ENCODE assay signal across 1 cellular context in the genomic region with DNA sequence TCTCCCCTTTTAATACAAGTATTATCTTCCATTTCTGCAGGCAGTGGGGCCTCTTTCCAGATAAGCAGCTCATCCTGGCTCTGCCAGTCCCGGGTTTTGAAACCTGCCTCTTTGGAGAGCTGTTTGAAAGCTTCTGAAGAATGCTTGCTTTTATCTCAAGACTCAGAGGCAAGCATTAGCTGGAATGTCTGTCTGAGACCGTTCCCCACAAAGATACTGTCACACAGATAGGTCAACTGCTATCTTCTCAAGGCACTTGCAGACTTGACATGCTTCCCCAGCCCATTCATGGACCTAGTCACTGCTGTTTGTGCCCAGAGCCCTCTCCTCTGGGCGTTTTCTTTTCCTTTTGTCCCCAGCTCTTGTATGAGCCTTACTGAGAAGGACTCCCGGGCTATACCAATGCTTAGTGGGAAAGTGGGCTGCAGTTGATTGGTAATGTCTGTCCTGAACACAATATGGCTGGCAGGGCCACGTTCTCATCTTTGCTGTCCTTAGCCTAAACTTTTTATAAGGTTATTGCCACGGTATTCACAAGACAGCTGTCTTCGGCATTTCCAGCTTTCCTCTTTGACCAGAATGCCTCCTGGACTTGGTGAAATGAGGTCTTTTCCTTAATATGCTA.
A peak's percentile ranks its signal among the peaks of the same experiment; 100 is the strongest.
TF ChIP-seq lines count a peak whose summit lies in the region.

No MANE protein-coding gene starts in this region.

TF ChIP-seq in K562, 482 proteins besides CTCF, POLR2A, EP300 and RAD21 (continued from another document and continues in another):
- TF ChIP-seq, protein P1, sequence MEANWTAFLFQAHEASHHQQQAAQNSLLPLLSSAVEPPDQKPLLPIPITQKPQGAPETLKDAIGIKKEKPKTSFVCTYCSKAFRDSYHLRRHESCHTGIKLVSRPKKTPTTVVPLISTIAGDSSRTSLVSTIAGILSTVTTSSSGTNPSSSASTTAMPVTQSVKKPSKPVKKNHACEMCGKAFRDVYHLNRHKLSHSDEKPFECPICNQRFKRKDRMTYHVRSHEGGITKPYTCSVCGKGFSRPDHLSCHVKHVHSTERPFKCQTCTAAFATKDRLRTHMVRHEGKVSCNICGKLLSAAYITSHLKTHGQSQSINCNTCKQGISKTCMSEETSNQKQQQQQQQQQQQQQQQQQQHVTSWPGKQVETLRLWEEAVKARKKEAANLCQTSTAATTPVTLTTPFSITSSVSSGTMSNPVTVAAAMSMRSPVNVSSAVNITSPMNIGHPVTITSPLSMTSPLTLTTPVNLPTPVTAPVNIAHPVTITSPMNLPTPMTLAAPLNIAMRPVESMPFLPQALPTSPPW (CRISPR knock-in tag; IDR thresholded peaks at IDR 0.05) = peak; percentile 59
- TF ChIP-seq, protein P2, sequence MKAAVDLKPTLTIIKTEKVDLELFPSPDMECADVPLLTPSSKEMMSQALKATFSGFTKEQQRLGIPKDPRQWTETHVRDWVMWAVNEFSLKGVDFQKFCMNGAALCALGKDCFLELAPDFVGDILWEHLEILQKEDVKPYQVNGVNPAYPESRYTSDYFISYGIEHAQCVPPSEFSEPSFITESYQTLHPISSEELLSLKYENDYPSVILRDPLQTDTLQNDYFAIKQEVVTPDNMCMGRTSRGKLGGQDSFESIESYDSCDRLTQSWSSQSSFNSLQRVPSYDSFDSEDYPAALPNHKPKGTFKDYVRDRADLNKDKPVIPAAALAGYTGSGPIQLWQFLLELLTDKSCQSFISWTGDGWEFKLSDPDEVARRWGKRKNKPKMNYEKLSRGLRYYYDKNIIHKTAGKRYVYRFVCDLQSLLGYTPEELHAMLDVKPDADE (conservative IDR thresholded peaks at IDR 0.05; ENCODE audit: control insufficient read depth, low read depth, low read length) = no peak
- TF ChIP-seq SMAD4 (CRISPR knock-in tag; conservative IDR thresholded peaks at IDR 0.05) (peak; percentile 95), ZNF23 (CRISPR knock-in tag; IDR thresholded peaks at IDR 0.05) (peak; percentile 91), ZKSCAN1 (IDR thresholded peaks at IDR 0.05; ENCODE audit: low read depth, low read length) (0 out of 2 replicates have a peak, but pooled peaks have one; percentile 14), RFX1 (IDR thresholded peaks at IDR 0.05) (no peak), SOX6 (IDR thresholded peaks at IDR 0.05) (peak; percentile 79), KLF6 (CRISPR knock-in tag; IDR thresholded peaks at IDR 0.05; ENCODE audit: borderline replicate concordance) (no peak), BHLHE40 (IDR thresholded peaks at IDR 0.05; ENCODE audit: low read length) (peak; percentile 35; the same call in 1 of the 2 replicates), SRF (CRISPR knock-in tag; IDR thresholded peaks at IDR 0.05) (no peak), HIVEP1 (CRISPR knock-in tag; IDR thresholded peaks at IDR 0.05) (no peak), CXXC5 (CRISPR knock-in tag; IDR thresholded peaks at IDR 0.05) (peak; percentile 47; the same call in 1 of the 2 replicates), SRSF1 (IDR thresholded peaks at IDR 0.05; ENCODE audit: low read depth, low read length) (no peak), MECOM (CRISPR knock-in tag; IDR thresholded peaks at IDR 0.05) (peak; percentile 78; the same call in 1 of the 2 replicates), KAT7 (CRISPR knock-in tag; IDR thresholded peaks at IDR 0.05; ENCODE audit: borderline replicate concordance) (no peak), EHMT2 (IDR thresholded peaks at IDR 0.05) (peak; percentile 82), MAZ (CRISPR knock-in tag; conservative IDR thresholded peaks at IDR 0.05 in 1 of 2, IDR thresholded peaks at IDR 0.05 in 1 of 2) (0 out of 4 replicates have a peak, but pooled peaks of 1 of the 2 experiments have one; percentile 20), PML (IDR thresholded peaks at IDR 0.05; ENCODE audit: low read length) (peak; percentile 93), NFIC (IDR thresholded peaks at IDR 0.05) (peak; percentile 87), YBX1 (IDR thresholded peaks at IDR 0.05) (no peak), FOXM1 (IDR thresholded peaks at IDR 0.05; ENCODE audit: low read depth) (peak; percentile 77), FOXM1 (CRISPR knock-in tag; IDR thresholded peaks at IDR 0.05; ENCODE audit: low read depth) (no peak), RNF2 (IDR thresholded peaks at IDR 0.05) (peak; percentile 81), SMARCA4 (IDR thresholded peaks at IDR 0.05) (peak; percentile 87), KDM5B (IDR thresholded peaks at IDR 0.05; ENCODE audit: insufficient replicate concordance, low read depth, low read length) (no peak), TAF1 (IDR thresholded peaks at IDR 0.05; ENCODE audit: control insufficient read depth, extremely low read depth, insufficient read depth, low read length, severe bottlenecking) (peak; percentile 38), ZNF263 (CRISPR knock-in tag; IDR thresholded peaks at IDR 0.05; ENCODE audit: borderline replicate concordance) (no peak), SMARCE1 (IDR thresholded peaks at IDR 0.05) (peak; percentile 74), TCF7 (IDR thresholded peaks at IDR 0.05; ENCODE audit: borderline replicate concordance) (0 out of 2 replicates have a peak, but pooled peaks have one; percentile 16), ZNF274 (IDR thresholded peaks at IDR 0.05; ENCODE audit: borderline replicate concordance, low read depth, low read length) (peak; percentile 48; the same call in 1 of the 2 replicates), ILK (tag; IDR thresholded peaks at IDR 0.05; ENCODE audit: borderline replicate concordance, low read depth) (no peak), RBM34 (IDR thresholded peaks at IDR 0.05; ENCODE audit: borderline replicate concordance, insufficient read depth, low read length) (no peak), ZFP36 (IDR thresholded peaks at IDR 0.05; ENCODE audit: low read depth, low read length, partially characterized antibody) (no peak), CBX3 (IDR thresholded peaks at IDR 0.05; ENCODE audit: borderline replicate concordance in 1 of 2, low read length in 2 of 2) (no peak), SIX5 (IDR thresholded peaks at IDR 0.05; ENCODE audit: borderline replicate concordance in 1 of 2, insufficient read depth in 1 of 2, low read depth in 1 of 2, low read length in 2 of 2) (no peak), ZNF165 (CRISPR knock-in tag; IDR thresholded peaks at IDR 0.05; ENCODE audit: borderline replicate concordance) (no peak), FOXK2 (conservative IDR thresholded peaks at IDR 0.05 in 1 of 2, IDR thresholded peaks at IDR 0.05 in 1 of 2; ENCODE audit: low read depth in 2 of 2) (peak in 1 of 2 experiments; percentile 18; a peak in 1 of 4 replicates), DDX20 (tag; IDR thresholded peaks at IDR 0.05; ENCODE audit: low read depth) (no peak), DPF2 (IDR thresholded peaks at IDR 0.05) (peak; percentile 91), TEAD1 (CRISPR knock-in tag; IDR thresholded peaks at IDR 0.05) (peak; percentile 89 to 94; a peak in 3 of 4 replicates), JUNB (CRISPR knock-in tag; conservative IDR thresholded peaks at IDR 0.05) (no peak), HMGN3 (IDR thresholded peaks at IDR 0.05; ENCODE audit: borderline replicate concordance, extremely low read depth, insufficient read length, low read depth, low read length) (no peak)
- TF ChIP-seq, protein P3, sequence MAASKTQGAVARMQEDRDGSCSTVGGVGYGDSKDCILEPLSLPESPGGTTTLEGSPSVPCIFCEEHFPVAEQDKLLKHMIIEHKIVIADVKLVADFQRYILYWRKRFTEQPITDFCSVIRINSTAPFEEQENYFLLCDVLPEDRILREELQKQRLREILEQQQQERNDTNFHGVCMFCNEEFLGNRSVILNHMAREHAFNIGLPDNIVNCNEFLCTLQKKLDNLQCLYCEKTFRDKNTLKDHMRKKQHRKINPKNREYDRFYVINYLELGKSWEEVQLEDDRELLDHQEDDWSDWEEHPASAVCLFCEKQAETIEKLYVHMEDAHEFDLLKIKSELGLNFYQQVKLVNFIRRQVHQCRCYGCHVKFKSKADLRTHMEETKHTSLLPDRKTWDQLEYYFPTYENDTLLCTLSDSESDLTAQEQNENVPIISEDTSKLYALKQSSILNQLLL (CRISPR knock-in tag; IDR thresholded peaks at IDR 0.05; ENCODE audit: borderline replicate concordance) = no peak
- TF ChIP-seq, protein P4, sequence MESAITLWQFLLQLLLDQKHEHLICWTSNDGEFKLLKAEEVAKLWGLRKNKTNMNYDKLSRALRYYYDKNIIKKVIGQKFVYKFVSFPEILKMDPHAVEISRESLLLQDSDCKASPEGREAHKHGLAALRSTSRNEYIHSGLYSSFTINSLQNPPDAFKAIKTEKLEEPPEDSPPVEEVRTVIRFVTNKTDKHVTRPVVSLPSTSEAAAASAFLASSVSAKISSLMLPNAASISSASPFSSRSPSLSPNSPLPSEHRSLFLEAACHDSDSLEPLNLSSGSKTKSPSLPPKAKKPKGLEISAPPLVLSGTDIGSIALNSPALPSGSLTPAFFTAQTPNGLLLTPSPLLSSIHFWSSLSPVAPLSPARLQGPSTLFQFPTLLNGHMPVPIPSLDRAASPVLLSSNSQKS (CRISPR knock-in tag; IDR thresholded peaks at IDR 0.05) = no peak
- TF ChIP-seq, protein P5, sequence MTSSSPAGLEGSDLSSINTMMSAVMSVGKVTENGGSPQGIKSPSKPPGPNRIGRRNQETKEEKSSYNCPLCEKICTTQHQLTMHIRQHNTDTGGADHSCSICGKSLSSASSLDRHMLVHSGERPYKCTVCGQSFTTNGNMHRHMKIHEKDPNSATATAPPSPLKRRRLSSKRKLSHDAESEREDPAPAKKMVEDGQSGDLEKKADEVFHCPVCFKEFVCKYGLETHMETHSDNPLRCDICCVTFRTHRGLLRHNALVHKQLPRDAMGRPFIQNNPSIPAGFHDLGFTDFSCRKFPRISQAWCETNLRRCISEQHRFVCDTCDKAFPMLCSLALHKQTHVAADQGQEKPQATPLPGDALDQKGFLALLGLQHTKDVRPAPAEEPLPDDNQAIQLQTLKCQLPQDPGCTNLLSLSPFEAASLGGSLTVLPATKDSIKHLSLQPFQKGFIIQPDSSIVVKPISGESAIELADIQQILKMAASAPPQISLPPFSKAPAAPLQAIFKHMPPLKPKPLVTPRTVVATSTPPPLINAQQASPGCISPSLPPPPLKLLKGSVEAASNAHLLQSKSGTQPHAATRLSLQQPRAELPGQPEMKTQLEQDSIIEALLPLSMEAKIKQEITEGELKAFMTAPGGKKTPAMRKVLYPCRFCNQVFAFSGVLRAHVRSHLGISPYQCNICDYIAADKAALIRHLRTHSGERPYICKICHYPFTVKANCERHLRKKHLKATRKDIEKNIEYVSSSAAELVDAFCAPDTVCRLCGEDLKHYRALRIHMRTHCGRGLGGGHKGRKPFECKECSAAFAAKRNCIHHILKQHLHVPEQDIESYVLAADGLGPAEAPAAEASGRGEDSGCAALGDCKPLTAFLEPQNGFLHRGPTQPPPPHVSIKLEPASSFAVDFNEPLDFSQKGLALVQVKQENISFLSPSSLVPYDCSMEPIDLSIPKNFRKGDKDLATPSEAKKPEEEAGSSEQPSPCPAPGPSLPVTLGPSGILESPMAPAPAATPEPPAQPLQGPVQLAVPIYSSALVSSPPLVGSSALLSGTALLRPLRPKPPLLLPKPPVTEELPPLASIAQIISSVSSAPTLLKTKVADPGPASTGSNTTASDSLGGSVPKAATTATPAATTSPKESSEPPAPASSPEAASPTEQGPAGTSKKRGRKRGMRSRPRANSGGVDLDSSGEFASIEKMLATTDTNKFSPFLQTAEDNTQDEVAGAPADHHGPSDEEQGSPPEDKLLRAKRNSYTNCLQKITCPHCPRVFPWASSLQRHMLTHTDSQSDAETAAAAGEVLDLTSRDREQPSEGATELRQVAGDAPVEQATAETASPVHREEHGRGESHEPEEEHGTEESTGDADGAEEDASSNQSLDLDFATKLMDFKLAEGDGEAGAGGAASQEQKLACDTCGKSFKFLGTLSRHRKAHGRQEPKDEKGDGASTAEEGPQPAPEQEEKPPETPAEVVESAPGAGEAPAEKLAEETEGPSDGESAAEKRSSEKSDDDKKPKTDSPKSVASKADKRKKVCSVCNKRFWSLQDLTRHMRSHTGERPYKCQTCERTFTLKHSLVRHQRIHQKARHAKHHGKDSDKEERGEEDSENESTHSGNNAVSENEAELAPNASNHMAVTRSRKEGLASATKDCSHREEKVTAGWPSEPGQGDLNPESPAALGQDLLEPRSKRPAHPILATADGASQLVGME (CRISPR knock-in tag; IDR thresholded peaks at IDR 0.05) = no peak
- TF ChIP-seq, protein P6, sequence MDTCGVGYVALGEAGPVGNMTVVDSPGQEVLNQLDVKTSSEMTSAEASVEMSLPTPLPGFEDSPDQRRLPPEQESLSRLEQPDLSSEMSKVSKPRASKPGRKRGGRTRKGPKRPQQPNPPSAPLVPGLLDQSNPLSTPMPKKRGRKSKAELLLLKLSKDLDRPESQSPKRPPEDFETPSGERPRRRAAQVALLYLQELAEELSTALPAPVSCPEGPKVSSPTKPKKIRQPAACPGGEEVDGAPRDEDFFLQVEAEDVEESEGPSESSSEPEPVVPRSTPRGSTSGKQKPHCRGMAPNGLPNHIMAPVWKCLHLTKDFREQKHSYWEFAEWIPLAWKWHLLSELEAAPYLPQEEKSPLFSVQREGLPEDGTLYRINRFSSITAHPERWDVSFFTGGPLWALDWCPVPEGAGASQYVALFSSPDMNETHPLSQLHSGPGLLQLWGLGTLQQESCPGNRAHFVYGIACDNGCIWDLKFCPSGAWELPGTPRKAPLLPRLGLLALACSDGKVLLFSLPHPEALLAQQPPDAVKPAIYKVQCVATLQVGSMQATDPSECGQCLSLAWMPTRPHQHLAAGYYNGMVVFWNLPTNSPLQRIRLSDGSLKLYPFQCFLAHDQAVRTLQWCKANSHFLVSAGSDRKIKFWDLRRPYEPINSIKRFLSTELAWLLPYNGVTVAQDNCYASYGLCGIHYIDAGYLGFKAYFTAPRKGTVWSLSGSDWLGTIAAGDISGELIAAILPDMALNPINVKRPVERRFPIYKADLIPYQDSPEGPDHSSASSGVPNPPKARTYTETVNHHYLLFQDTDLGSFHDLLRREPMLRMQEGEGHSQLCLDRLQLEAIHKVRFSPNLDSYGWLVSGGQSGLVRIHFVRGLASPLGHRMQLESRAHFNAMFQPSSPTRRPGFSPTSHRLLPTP (IDR thresholded peaks at IDR 0.05; ENCODE audit: borderline replicate concordance, extremely low read depth, insufficient read length) = no peak
- TF ChIP-seq, protein P7, sequence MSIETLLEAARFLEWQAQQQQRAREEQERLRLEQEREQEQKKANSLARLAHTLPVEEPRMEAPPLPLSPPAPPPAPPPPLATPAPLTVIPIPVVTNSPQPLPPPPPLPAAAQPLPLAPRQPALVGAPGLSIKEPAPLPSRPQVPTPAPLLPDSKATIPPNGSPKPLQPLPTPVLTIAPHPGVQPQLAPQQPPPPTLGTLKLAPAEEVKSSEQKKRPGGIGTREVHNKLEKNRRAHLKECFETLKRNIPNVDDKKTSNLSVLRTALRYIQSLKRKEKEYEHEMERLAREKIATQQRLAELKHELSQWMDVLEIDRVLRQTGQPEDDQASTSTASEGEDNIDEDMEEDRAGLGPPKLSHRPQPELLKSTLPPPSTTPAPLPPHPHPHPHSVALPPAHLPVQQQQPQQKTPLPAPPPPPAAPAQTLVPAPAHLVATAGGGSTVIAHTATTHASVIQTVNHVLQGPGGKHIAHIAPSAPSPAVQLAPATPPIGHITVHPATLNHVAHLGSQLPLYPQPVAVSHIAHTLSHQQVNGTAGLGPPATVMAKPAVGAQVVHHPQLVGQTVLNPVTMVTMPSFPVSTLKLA (conservative IDR thresholded peaks at IDR 0.05) = peak in 1 of 2 experiments; percentile 51; a peak in 1 of 4 replicates
- TF ChIP-seq, protein P8, sequence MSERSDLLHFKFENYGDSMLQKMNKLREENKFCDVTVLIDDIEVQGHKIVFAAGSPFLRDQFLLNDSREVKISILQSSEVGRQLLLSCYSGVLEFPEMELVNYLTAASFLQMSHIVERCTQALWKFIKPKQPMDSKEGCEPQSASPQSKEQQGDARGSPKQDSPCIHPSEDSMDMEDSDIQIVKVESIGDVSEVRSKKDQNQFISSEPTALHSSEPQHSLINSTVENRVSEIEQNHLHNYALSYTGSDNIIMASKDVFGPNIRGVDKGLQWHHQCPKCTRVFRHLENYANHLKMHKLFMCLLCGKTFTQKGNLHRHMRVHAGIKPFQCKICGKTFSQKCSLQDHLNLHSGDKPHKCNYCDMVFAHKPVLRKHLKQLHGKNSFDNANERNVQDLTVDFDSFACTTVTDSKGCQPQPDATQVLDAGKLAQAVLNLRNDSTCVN (CRISPR knock-in tag; IDR thresholded peaks at IDR 0.05) = no peak
